Comparison of ENCODE assay signal across 1 cellular context in the genomic region with DNA sequence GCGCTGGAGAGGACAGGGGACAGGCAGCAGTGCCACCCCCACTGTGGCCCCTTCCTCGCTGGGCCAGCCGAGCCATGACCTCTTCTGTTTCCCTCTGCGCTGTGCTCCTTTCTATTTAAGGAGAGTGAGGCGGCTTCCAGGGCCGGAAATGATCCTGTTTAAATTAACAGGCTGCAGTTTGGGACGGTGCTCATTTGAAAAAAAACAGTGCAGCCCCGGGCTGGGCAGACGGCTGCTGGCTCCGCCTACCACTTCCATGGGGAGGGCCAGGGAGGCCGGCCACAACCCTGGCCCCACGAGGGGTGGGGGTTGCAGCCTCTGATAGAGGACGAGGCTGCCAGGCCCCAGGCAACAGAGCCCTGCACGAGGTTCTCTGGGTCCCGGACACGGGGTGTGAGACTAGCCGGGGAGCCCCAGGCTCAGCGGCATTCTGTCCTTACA.
TF ChIP-seq lines count a peak whose summit lies in the region.

No MANE protein-coding gene starts in this region.

TF ChIP-seq in IMR-90, 13 proteins besides CTCF, POLR2A, EP300 and RAD21:
- peak; percentile 52; the same call in 1 of the 2 replicates for TF ChIP-seq MXI1 (IDR thresholded peaks at IDR 0.05; ENCODE audit: borderline replicate concordance, low read depth, low read length)
